ENCODE assay signal across 1 cellular context in genomic region chr15:89127054-89127702, GRCh38.
TF ChIP-seq lines count a peak whose summit lies in the region.

No MANE protein-coding gene starts in this region.

TF ChIP-seq in A549, 52 proteins besides CTCF, POLR2A, EP300 and RAD21 (continued from another document):
- no peak for TF ChIP-seq REST (IDR thresholded peaks at IDR 0.05)
